In genomic region chr1:1856161-1856560, GRCh38 we compare ENCODE assay signal across 7 cellular contexts. TPM values are rescaled to one million over a fixed set of nuclear protein-coding genes. Genes with fewer than 3 reads are reported as not detected.
DNase-seq lines count a peak whose midpoint lies in the region; ATAC-seq, FAIRE-seq and TF ChIP-seq lines count a peak whose summit lies in the region.
"Not testable (repeated sequence)": the region's sequence is repeated elsewhere in the genome, so short reads cannot be mapped to it uniquely, and the experiment has no call there.

No MANE protein-coding gene starts in this region.

- H3K4me3 Mint-ChIP-seq in CD8-positive, alpha-beta memory T cell = peak overlapping the region in 1 of 7 donors; percentile 14
- H3K4me3 Mint-ChIP-seq in WTC11; astrocyte (ENCODE audit: unreplicated experiment); stimulated activated naive CD8-positive, alpha-beta T cell treated with anti-CD3 and anti-CD28 coated beads, Interleukin-15, Interleukin-2, amounts not matched to agents 100 ng/mL and 50 ng/mL, for 24 hours: not testable (repeated sequence)

- TF ChIP-seq EP300 in HepG2 (IDR thresholded peaks at IDR 0.05; ENCODE audit: low read depth in 2 of 2, low read length in 2 of 2); HepG2 (CRISPR knock-in tag; IDR thresholded peaks at IDR 0.05; ENCODE audit: borderline replicate concordance): not testable (repeated sequence)

- TF ChIP-seq POLR2A in HepG2 (IDR thresholded peaks at IDR 0.05; ENCODE audit: insufficient read depth in 1 of 2, low read depth in 2 of 2, low read length in 2 of 2) = not testable (repeated sequence)

- not testable (repeated sequence) for H3K4me3 ChIP-seq in CD8-positive, alpha-beta memory T cell (ENCODE audit: low read length); Karpas-422 (ENCODE audit: low read length); astrocyte (ENCODE audit: insufficient read depth, low read depth, low read length); HepG2 (replicated peaks in 1 of 3; ENCODE audit: insufficient read depth in 1 of 3, low read depth in 2 of 3, low read length in 3 of 3); neutrophil (ENCODE audit: low read depth in 1 of 2, low read length in 1 of 2)

- POLR2A ChIA-PET in CD8-positive, alpha-beta memory T cell (lab: Charles Lee); WTC11 (lab: Charles Lee); HepG2 (lab: Yijun Ruan, JAX): not testable (repeated sequence)

- not testable (repeated sequence) for H3K27me3 ChIP-seq in CD8-positive, alpha-beta memory T cell (ENCODE audit: insufficient read depth, low read length, poor library complexity, severe bottlenecking); Karpas-422 (ENCODE audit: low read length); astrocyte (ENCODE audit: insufficient read depth, low read length); HepG2 (ENCODE audit: control insufficient read depth in 1 of 2, insufficient read depth in 2 of 2, low read length in 2 of 2); neutrophil

- intact Hi-C loops in HepG2 (cut with micrococcal nuclease; ENCODE audit: unreplicated experiment) = loop anchor here (10.0 kb wide), 1 partner anchor 49 kb away; no protein-coding TSS in a partner anchor

- not testable (repeated sequence) for BruUV-seq in HepG2 (replicated peaks; lab: Mats Ljungman, UMichigan)

- H3K9me2 ChIP-seq in Karpas-422 (replicated peaks; ENCODE audit: insufficient read depth, low read length) = not testable (repeated sequence)

- peaks cover 49% of the 10 kb centered on the region for H3K4me1 ChIP-seq in CD8-positive, alpha-beta memory T cell (ENCODE audit: insufficient read depth, low read length)
- peaks cover 61% of the 10 kb centered on the region for H3K4me1 ChIP-seq in Karpas-422 (ENCODE audit: low read length)
- H3K4me1 ChIP-seq in astrocyte (ENCODE audit: insufficient read depth, low read length) = peaks cover 12% of the 10 kb centered on the region
- peaks cover 62% of the 10 kb centered on the region for H3K4me1 ChIP-seq in HepG2 (ENCODE audit: insufficient read depth, low read length)
- peaks cover 36 to 44% of the 10 kb centered on the region in 2 experiments for H3K4me1 ChIP-seq in neutrophil (ENCODE audit: control insufficient read depth in 1 of 2, insufficient read depth in 1 of 2, low read depth in 1 of 2, low read length in 1 of 2)

- H3K27ac ChIP-seq in CD8-positive, alpha-beta memory T cell (ENCODE audit: low read depth, low read length); astrocyte (ENCODE audit: low read depth, low read length); HepG2 (ENCODE audit: extremely low read length, insufficient read depth, low read length): not testable (repeated sequence)
- H3K27ac ChIP-seq in Karpas-422 (ENCODE audit: low read length) = peak overlapping the region; percentile 73
- peak overlapping the region; percentile 70 for H3K27ac ChIP-seq in neutrophil

- ATAC-seq in WTC11, HepG2: not testable (repeated sequence)

- not testable (repeated sequence) for TF ChIP-seq CTCF in WTC11 (IDR thresholded peaks at IDR 0.05); astrocyte (IDR thresholded peaks at IDR 0.05; ENCODE audit: insufficient read depth, low read depth, low read length); HepG2 (CRISPR knock-in tag; IDR thresholded peaks at IDR 0.05); neutrophil (IDR thresholded peaks at IDR 0.05)

- peaks cover 65 to 83% (median 71%) of the 10 kb centered on the region in 3 donors for H3K4me1 Mint-ChIP-seq in CD8-positive, alpha-beta memory T cell
- H3K4me1 Mint-ChIP-seq in WTC11 (peaks cover 39% of the 10 kb centered on the region), astrocyte (ENCODE audit: low read depth, unreplicated experiment) (peaks cover 33% of the 10 kb centered on the region)
- H3K4me1 Mint-ChIP-seq in stimulated activated naive CD8-positive, alpha-beta T cell treated with anti-CD3 and anti-CD28 coated beads, Interleukin-15, Interleukin-2, amounts not matched to agents 100 ng/mL and 50 ng/mL, for 24 hours (ENCODE audit: low read depth) = peaks cover 75% of the 10 kb centered on the region

- CTCF ChIA-PET in CD8-positive, alpha-beta memory T cell (lab: Charles Lee); HepG2 (lab: Yijun Ruan, JAX; ENCODE audit: low intra/inter-chr PET ratio, low total read pairs): not testable (repeated sequence)
- CTCF ChIA-PET in WTC11 (lab: Charles Lee) = interaction anchor here (1.0 kb wide), 1 partner anchor 53 kb away, joined by 3 read pairs; no protein-coding TSS in a partner anchor

- H3K79me2 ChIP-seq in Karpas-422 (ENCODE audit: low read length) = peaks cover 97% of the 10 kb centered on the region
- H3K79me2 ChIP-seq in astrocyte (ENCODE audit: insufficient read depth, low read length) = peaks cover 99% of the 10 kb centered on the region
- peaks cover 85% of the 10 kb centered on the region for H3K79me2 ChIP-seq in HepG2 (ENCODE audit: insufficient read depth, low read length)

- H2AFZ ChIP-seq in Karpas-422 (ENCODE audit: low read length); astrocyte (ENCODE audit: low read depth, low read length); HepG2 (ENCODE audit: low read length): not testable (repeated sequence)

- H3K36me3 ChIP-seq in CD8-positive, alpha-beta memory T cell (ENCODE audit: insufficient read depth, low read length); Karpas-422 (ENCODE audit: insufficient read depth, low read length); astrocyte (ENCODE audit: insufficient read depth, low read length); neutrophil: not testable (repeated sequence)
- H3K36me3 ChIP-seq in HepG2 (replicated peaks in 1 of 2; ENCODE audit: control insufficient read depth in 1 of 2, insufficient read depth in 2 of 2, low read length in 2 of 2) = peaks cover 6 to 13% of the 10 kb centered on the region in 2 experiments; a peak in 4 of 5 replicates

- not testable (repeated sequence) for TF ChIP-seq RAD21 in HepG2 (CRISPR knock-in tag; IDR thresholded peaks at IDR 0.05)

- DNase-seq in CD8-positive, alpha-beta memory T cell; Karpas-422; WTC11 (ENCODE audit: low spot score); astrocyte (ENCODE audit: low read depth); HepG2 (ENCODE audit: low spot score): not testable (repeated sequence)

- H3K27me3 Mint-ChIP-seq in CD8-positive, alpha-beta memory T cell; WTC11 (ENCODE audit: low read depth); astrocyte (ENCODE audit: low read depth, unreplicated experiment); stimulated activated naive CD8-positive, alpha-beta T cell treated with anti-CD3 and anti-CD28 coated beads, Interleukin-15, Interleukin-2, amounts not matched to agents 100 ng/mL and 50 ng/mL, for 24 hours: not testable (repeated sequence)

- in situ Hi-C loops in HepG2 (cut with HindIII; ENCODE audit: extremely low pct_ligation_motif_present, low pct_unique_long_range_greater_than_20kb) = not testable (repeated sequence)

- 96% methylated on average over 6 of the region's 6 CpGs for WGBS in HepG2 (ENCODE audit: low lambda C conversion rate)

- H4K20me1 ChIP-seq in Karpas-422 (ENCODE audit: insufficient read depth, low read depth, low read length) (peaks cover 75% of the 10 kb centered on the region), astrocyte (ENCODE audit: insufficient read depth, low read length) (peaks cover 100% of the 10 kb centered on the region), HepG2 (ENCODE audit: insufficient read depth, low read length) (peaks cover 71% of the 10 kb centered on the region)

- H3K4me2 ChIP-seq in Karpas-422 (ENCODE audit: low read depth, low read length, poor library complexity, severe bottlenecking); astrocyte (ENCODE audit: low read length); HepG2 (ENCODE audit: low read depth, low read length): not testable (repeated sequence)

- H3K9me3 Mint-ChIP-seq in CD8-positive, alpha-beta memory T cell; WTC11; astrocyte (ENCODE audit: unreplicated experiment); stimulated activated naive CD8-positive, alpha-beta T cell treated with anti-CD3 and anti-CD28 coated beads, Interleukin-15, Interleukin-2, amounts not matched to agents 100 ng/mL and 50 ng/mL, for 24 hours: not testable (repeated sequence)

- H3K27ac Mint-ChIP-seq in CD8-positive, alpha-beta memory T cell = peak overlapping the region in 6 of 8 donors; percentile 17 to 92 (median 36)
- H3K27ac Mint-ChIP-seq in WTC11 = peak overlapping the region; percentile 27; the same call in 1 of the 2 replicates
- H3K27ac Mint-ChIP-seq in astrocyte (ENCODE audit: unreplicated experiment) = peak overlapping the region; percentile 53
- H3K27ac Mint-ChIP-seq in stimulated activated naive CD8-positive, alpha-beta T cell treated with anti-CD3 and anti-CD28 coated beads, Interleukin-15, Interleukin-2, amounts not matched to agents 100 ng/mL and 50 ng/mL, for 24 hours = peak overlapping the region; percentile 11

- not testable (repeated sequence) for H3K9ac ChIP-seq in Karpas-422 (ENCODE audit: low read length); astrocyte (ENCODE audit: low read length); HepG2 (ENCODE audit: insufficient read depth, low read depth, low read length)

- FAIRE-seq in astrocyte (lab: Jason Lieb, UNC); HepG2 (lab: Jason Lieb, UNC): not testable (repeated sequence)

- H3K9me3 ChIP-seq in CD8-positive, alpha-beta memory T cell (ENCODE audit: low read length); Karpas-422 (ENCODE audit: low read length); astrocyte (ENCODE audit: insufficient read depth, low read depth, low read length); HepG2 (ENCODE audit: low read length); neutrophil: not testable (repeated sequence)

- peaks cover 0 to 26% (median 5%) of the 10 kb centered on the region in 3 donors for H3K36me3 Mint-ChIP-seq in CD8-positive, alpha-beta memory T cell
- H3K36me3 Mint-ChIP-seq in WTC11; astrocyte (ENCODE audit: low read depth, unreplicated experiment): not testable (repeated sequence)
- peaks cover 22% of the 10 kb centered on the region for H3K36me3 Mint-ChIP-seq in stimulated activated naive CD8-positive, alpha-beta T cell treated with anti-CD3 and anti-CD28 coated beads, Interleukin-15, Interleukin-2, amounts not matched to agents 100 ng/mL and 50 ng/mL, for 24 hours (ENCODE audit: low read depth)

RNA-seq across cellular contexts. Expression of gene GNB1, which starts 34.7 kb away (rescaled TPM):
- total RNA-seq in CD8-positive, alpha-beta memory T cell = 100 to 1,000 TPM; 436 to 470 TPM
- 114 TPM for polyA plus RNA-seq in CD8-positive, alpha-beta memory T cell
- 65.7 and 93.7 TPM in 2 replicates for total RNA-seq in Karpas-422 (2014; rRNA removed; shearing (Covaris generic); ENCODE audit: low replicate concordance)
- total RNA-seq in WTC11 (2021) (339 to 383 TPM (median 360 TPM) in 3 replicates), astrocyte (583 and 602 TPM in 2 replicates), HepG2 (2016; rRNA removed; fragmentation: Illumina TruSeq; extraction: Trizol) (66.2 and 76.7 TPM in 2 replicates)
- total RNA-seq in HepG2 (2016; cell fraction: cytosol; rRNA removed; fragmentation: Illumina TruSeq; extraction: Trizol; ENCODE audit: low read depth) = 98.5 and 108 TPM in 2 replicates
- 68.2 and 68.8 TPM in 2 replicates for total RNA-seq in HepG2 (2016; cell fraction: insoluble cytoplasmic fraction; rRNA removed; fragmentation: Illumina TruSeq; extraction: Trizol)
- 163 and 168 TPM in 2 replicates for total RNA-seq in HepG2 (2016; cell fraction: membrane; rRNA removed; fragmentation: Illumina TruSeq; extraction: Trizol)
- 45.2 and 49.3 TPM in 2 replicates for total RNA-seq in HepG2 (2016; cell fraction: nucleus; rRNA removed; fragmentation: Illumina TruSeq; extraction: Trizol)
- polyA plus RNA-seq in HepG2 (2011; rRNA removed) = 327 and 345 TPM in 2 replicates
- polyA plus RNA-seq in HepG2 (2011; cell fraction: cytosol; rRNA removed) = 278 and 286 TPM in 2 replicates
- 169 and 179 TPM in 2 replicates for polyA plus RNA-seq in HepG2 (2011; cell fraction: nucleus; rRNA removed)
- 196 and 197 TPM in 2 replicates for polyA plus RNA-seq in HepG2 (2012)
- 302 and 370 TPM in 2 replicates for polyA plus RNA-seq in HepG2 (2016; cell fraction: cytosol; fragmentation: Illumina TruSeq; extraction: Trizol; ENCODE audit: low read depth)
- 201 and 257 TPM in 2 replicates for polyA plus RNA-seq in HepG2 (2016; cell fraction: insoluble cytoplasmic fraction; fragmentation: Illumina TruSeq; extraction: Trizol; ENCODE audit: low read depth)
- polyA plus RNA-seq in HepG2 (2016; cell fraction: membrane; fragmentation: Illumina TruSeq; extraction: Trizol; ENCODE audit: low read depth) = 387 and 445 TPM in 2 replicates
- 156 and 160 TPM in 2 replicates for polyA plus RNA-seq in HepG2 (2016; cell fraction: nucleus; fragmentation: Illumina TruSeq; extraction: Trizol; ENCODE audit: insufficient read depth, low read depth)
- polyA minus RNA-seq in HepG2 (2011; rRNA and poly(A)+ RNA removed; ENCODE audit: low replicate concordance) = 349 and 450 TPM in 2 replicates
- 168 and 187 TPM in 2 replicates for polyA minus RNA-seq in HepG2 (2011; cell fraction: cytosol; rRNA and poly(A)+ RNA removed)
- polyA minus RNA-seq in HepG2 (2011; cell fraction: nucleus; rRNA and poly(A)+ RNA removed) = 63.1 and 70.6 TPM in 2 replicates

RNA-seq across cellular contexts. Expression of gene CALML6, which starts 58.9 kb away (rescaled TPM):
- total RNA-seq in CD8-positive, alpha-beta memory T cell = under 1 TPM; 0.46 to 0.78 TPM
- not detected for polyA plus RNA-seq in CD8-positive, alpha-beta memory T cell
- 0.32 TPM in 1 of 2 replicates, not detected in the other for total RNA-seq in Karpas-422 (2014; rRNA removed; shearing (Covaris generic); ENCODE audit: low replicate concordance)
- total RNA-seq in WTC11 (2021) (0.87 to 2.1 TPM (median 1.9 TPM) in 3 replicates), astrocyte (0.91 and 1.4 TPM in 2 replicates), HepG2 (2016; rRNA removed; fragmentation: Illumina TruSeq; extraction: Trizol) (0.11 TPM in 1 of 2 replicates, not detected in the other)
- not detected in 2 replicates for total RNA-seq in HepG2 (2016; cell fraction: cytosol; rRNA removed; fragmentation: Illumina TruSeq; extraction: Trizol; ENCODE audit: low read depth)
- 0.13 TPM in 1 of 2 replicates, not detected in the other for total RNA-seq in HepG2 (2016; cell fraction: insoluble cytoplasmic fraction; rRNA removed; fragmentation: Illumina TruSeq; extraction: Trizol)
- total RNA-seq in HepG2 (2016; cell fraction: membrane; rRNA removed; fragmentation: Illumina TruSeq; extraction: Trizol) = not detected in 2 replicates
- not detected in 2 replicates for total RNA-seq in HepG2 (2016; cell fraction: nucleus; rRNA removed; fragmentation: Illumina TruSeq; extraction: Trizol)
- 0.12 TPM in 1 of 2 replicates, not detected in the other for polyA plus RNA-seq in HepG2 (2011; rRNA removed)
- polyA plus RNA-seq in HepG2 (2011; cell fraction: cytosol; rRNA removed) = not detected in 2 replicates
- polyA plus RNA-seq in HepG2 (2011; cell fraction: nucleus; rRNA removed) = 0.80 and 1.5 TPM in 2 replicates
- not detected in 2 replicates for polyA plus RNA-seq in HepG2 (2012)
- not detected in 2 replicates for polyA plus RNA-seq in HepG2 (2016; cell fraction: cytosol; fragmentation: Illumina TruSeq; extraction: Trizol; ENCODE audit: low read depth)
- polyA plus RNA-seq in HepG2 (2016; cell fraction: insoluble cytoplasmic fraction; fragmentation: Illumina TruSeq; extraction: Trizol; ENCODE audit: low read depth) = not detected in 2 replicates
- not detected in 2 replicates for polyA plus RNA-seq in HepG2 (2016; cell fraction: membrane; fragmentation: Illumina TruSeq; extraction: Trizol; ENCODE audit: low read depth)
- polyA plus RNA-seq in HepG2 (2016; cell fraction: nucleus; fragmentation: Illumina TruSeq; extraction: Trizol; ENCODE audit: insufficient read depth, low read depth) = 0.38 and 0.87 TPM in 2 replicates
- polyA minus RNA-seq in HepG2 (2011; rRNA and poly(A)+ RNA removed; ENCODE audit: low replicate concordance) = not detected in 2 replicates
- polyA minus RNA-seq in HepG2 (2011; cell fraction: cytosol; rRNA and poly(A)+ RNA removed) = not detected in 2 replicates
- 0.64 TPM in 1 of 2 replicates, not detected in the other for polyA minus RNA-seq in HepG2 (2011; cell fraction: nucleus; rRNA and poly(A)+ RNA removed)
